In the genomic region with DNA sequence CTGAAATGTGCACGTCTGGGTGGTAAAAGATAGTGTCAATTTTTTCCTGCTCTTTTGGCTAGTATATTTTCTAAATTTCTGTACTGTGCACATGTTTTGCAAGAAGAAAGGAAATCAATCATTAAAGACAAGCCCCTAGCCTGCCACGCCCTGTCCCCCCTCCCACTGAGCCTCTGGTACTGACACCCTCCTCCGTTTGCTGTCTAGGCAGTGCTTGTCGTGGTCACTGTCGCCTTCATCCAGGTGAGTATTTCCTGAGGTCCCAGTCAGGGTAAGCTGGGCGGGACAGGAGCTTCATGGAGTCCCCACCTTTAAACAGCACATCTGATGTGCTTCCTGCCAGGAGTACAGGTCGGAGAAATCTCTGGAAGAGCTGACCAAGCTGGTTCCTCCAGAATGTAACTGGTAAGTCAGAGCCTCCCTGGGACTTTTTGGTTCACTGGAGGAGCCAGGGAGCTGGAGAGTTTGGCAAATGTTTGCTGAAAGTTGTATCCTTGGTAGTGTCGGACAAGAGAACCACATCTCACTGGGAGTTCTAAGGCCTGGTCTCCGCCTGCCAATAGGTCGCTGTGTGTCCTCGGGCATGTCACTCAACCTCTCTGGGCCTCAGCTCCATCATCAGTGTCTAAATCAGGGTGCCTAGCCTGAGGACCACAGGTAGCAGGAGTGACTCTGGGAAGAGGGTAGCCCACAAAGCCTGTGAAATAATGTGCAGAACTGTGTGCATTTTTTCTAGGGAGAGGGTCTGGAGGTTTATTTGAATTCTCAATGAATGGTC, we compare ENCODE assay signal across 33 cellular contexts. TPM values are rescaled to one million over a fixed set of nuclear protein-coding genes. Genes with fewer than 3 reads are reported as not detected.
"Had no signal": no experiment of that assay in that cellular context is flagged by ENCODE, and none has a peak within 500 bp of the region (broad histone marks: within the 10 kb centered on the region; RNA-seq: fewer than 3 reads in every experiment).

No MANE protein-coding gene starts in this region.

- H3K36me3 ChIP-seq: ascending aorta, gastrocnemius medialis, sigmoid colon, stomach, thyroid gland had no signal

- H3K4me3 ChIP-seq: ascending aorta, gastrocnemius medialis, left lung, lower lobe of right lung, sigmoid colon, stomach, thyroid gland had no signal

- H3K27me3 ChIP-seq: ascending aorta, thyroid gland had no signal

- H3K4me1 Mint-ChIP-seq: activated CD8-positive, alpha-beta memory T cell treated with anti-CD3 and anti-CD28 coated beads, Interleukin-2, amount 10 ng/mL, durations not matched to agents 7 days and 5 days; natural killer cell; stimulated activated naive B cell treated with anti-CD40 and anti-IgM and Interleukin-4, amounts not matched to agents 10 μg/mL and 1 μg/mL and 100 μg/mL, for 72 hours; WTC11 had no signal

- H3K36me3 Mint-ChIP-seq: activated CD8-positive, alpha-beta memory T cell treated with anti-CD3 and anti-CD28 coated beads, Interleukin-2, amount 10 ng/mL, durations not matched to agents 7 days and 5 days; activated naive CD8-positive, alpha-beta T cell; brain; natural killer cell; stimulated activated naive B cell treated with anti-CD40 and anti-IgM and Interleukin-4, amounts not matched to agents 10 μg/mL and 1 μg/mL and 100 μg/mL, for 72 hours; WTC11 had no signal

- H3K4me3 Mint-ChIP-seq: activated CD4-positive, alpha-beta T cell treated with anti-CD3 and anti-CD28 coated beads, Interleukin-2, amount 10 ng/mL, durations not matched to agents 7 days and 5 days; activated CD8-positive, alpha-beta memory T cell treated with anti-CD3 and anti-CD28 coated beads, Interleukin-2, amount 10 ng/mL, durations not matched to agents 7 days and 5 days; activated CD8-positive, alpha-beta T cell treated with anti-CD3 and anti-CD28 coated beads for 36 hours; activated naive CD8-positive, alpha-beta T cell; brain; dendritic cell treated with granulocyte-macrophage colony-stimulating factor and Interleukin-4, amounts not matched to agents 40 ng/mL and 50 ng/mL, for 4 days; natural killer cell; stimulated activated naive B cell treated with anti-CD40 and anti-IgM and Interleukin-4, amounts not matched to agents 10 μg/mL and 1 μg/mL and 100 μg/mL, for 72 hours; T-helper 17 cell; WTC11 had no signal

- H3K4me1 ChIP-seq: ascending aorta, gastrocnemius medialis, left lung, lower lobe of right lung, sigmoid colon, stomach, thyroid gland had no signal

- ATAC-seq: activated CD8-positive, alpha-beta memory T cell treated with anti-CD3 and anti-CD28 coated beads, Interleukin-2, amount 10 ng/mL, durations not matched to agents 7 days and 5 days; activated CD8-positive, alpha-beta T cell treated with anti-CD3 and anti-CD28 coated beads for 36 hours; gastrocnemius medialis; left lung; lower lobe of right lung; natural killer cell; stimulated activated naive B cell treated with anti-CD40 and anti-IgM and Interleukin-4, amounts not matched to agents 10 μg/mL and 1 μg/mL and 100 μg/mL, for 72 hours; T-helper 17 cell; WTC11 had no signal

- FAIRE-seq: endometrium, islet of Langerhans, small intestine had no signal

- H3K27ac ChIP-seq: ascending aorta, gastrocnemius medialis, left lung, lower lobe of right lung, sigmoid colon, stomach, thyroid gland had no signal

- DNase-seq: activated CD4-positive, alpha-beta T cell treated with anti-CD3 and anti-CD28 coated beads for 1 hour; activated CD4-positive, alpha-beta T cell treated with anti-CD3 and anti-CD28 coated beads, Interleukin-2, amount 10 ng/mL, durations not matched to agents 7 days and 5 days; activated CD8-positive, alpha-beta memory T cell treated with anti-CD3 and anti-CD28 coated beads, Interleukin-2, amount 10 ng/mL, durations not matched to agents 7 days and 5 days; activated CD8-positive, alpha-beta T cell treated with anti-CD3 and anti-CD28 coated beads for 36 hours; activated T-cell treated with anti-CD3 and anti-CD28 coated beads, Interleukin-2, amount 50 U/mL, for 48 hours; central memory CD4-positive, alpha-beta T cell; effector CD4-positive, alpha-beta T cell; gastrocnemius medialis; glutamatergic neuron; left lung; lower lobe of right lung; mesenchymal stem cell; natural killer cell; retina; sigmoid colon; small intestine; stimulated activated CD4-positive, alpha-beta T cell treated with anti-CD3 and anti-CD28 coated beads, Interleukin-2, amount 100 ng/mL, for 24 hours; stimulated activated naive B cell treated with anti-CD40 and anti-IgM and Interleukin-4, amounts not matched to agents 10 μg/mL and 1 μg/mL and 100 μg/mL, for 72 hours; stomach; T-helper 17 cell; T1000; thyroid gland had no signal

- H3K27ac Mint-ChIP-seq: activated CD4-positive, alpha-beta T cell treated with anti-CD3 and anti-CD28 coated beads, Interleukin-2, amount 10 ng/mL, durations not matched to agents 7 days and 5 days; activated CD8-positive, alpha-beta memory T cell treated with anti-CD3 and anti-CD28 coated beads, Interleukin-2, amount 10 ng/mL, durations not matched to agents 7 days and 5 days; activated CD8-positive, alpha-beta T cell treated with anti-CD3 and anti-CD28 coated beads for 36 hours; activated naive CD8-positive, alpha-beta T cell; activated T-helper 2 cell treated with anti-CD3 and anti-CD28 coated beads, Interferon-gamma antibody, Interleukin-2, Interleukin-4, amounts not matched to agents 10 μg/mL and 5 μg/mL and 100 μg/mL, durations not matched to agents 14 hours and 24 hours and 36 hours; brain; dendritic cell treated with granulocyte-macrophage colony-stimulating factor and Interleukin-4, amounts not matched to agents 40 ng/mL and 50 ng/mL, for 4 days; natural killer cell; progenitor cell of endocrine pancreas; stimulated activated naive B cell treated with anti-CD40 and anti-IgM and Interleukin-4, amounts not matched to agents 10 μg/mL and 1 μg/mL and 100 μg/mL, for 72 hours; T-helper 17 cell; WTC11 had no signal

- H3K9me3 ChIP-seq: ascending aorta, gastrocnemius medialis, left lung, lower lobe of right lung, sigmoid colon, stomach, thyroid gland had no signal

- H3K9me3 Mint-ChIP-seq: activated CD4-positive, alpha-beta T cell treated with anti-CD3 and anti-CD28 coated beads, Interleukin-2, amount 10 ng/mL, durations not matched to agents 7 days and 5 days; activated CD8-positive, alpha-beta T cell treated with anti-CD3 and anti-CD28 coated beads for 36 hours; activated T-helper 2 cell treated with anti-CD3 and anti-CD28 coated beads, Interferon-gamma antibody, Interleukin-2, Interleukin-4, amounts not matched to agents 10 μg/mL and 5 μg/mL and 100 μg/mL, durations not matched to agents 14 hours and 24 hours and 36 hours; dendritic cell treated with granulocyte-macrophage colony-stimulating factor and Interleukin-4, amounts not matched to agents 40 ng/mL and 50 ng/mL, for 4 days; natural killer cell; stimulated activated naive B cell treated with anti-CD40 and anti-IgM and Interleukin-4, amounts not matched to agents 10 μg/mL and 1 μg/mL and 100 μg/mL, for 72 hours; WTC11 had no signal

RNA-seq across cellular contexts. Expression of a gene that starts 42.2 kb away (rescaled TPM):
- total RNA-seq: activated CD4-positive, alpha-beta T cell treated with anti-CD3 and anti-CD28 coated beads, Interleukin-2, amount 10 ng/mL, durations not matched to agents 7 days and 5 days; activated CD8-positive, alpha-beta memory T cell treated with anti-CD3 and anti-CD28 coated beads, Interleukin-2, amount 10 ng/mL, durations not matched to agents 7 days and 5 days; activated CD8-positive, alpha-beta T cell treated with anti-CD3 and anti-CD28 coated beads for 36 hours; activated T-helper 2 cell treated with anti-CD3 and anti-CD28 coated beads, Interferon-gamma antibody, Interleukin-2, Interleukin-4, amounts not matched to agents 10 μg/mL and 5 μg/mL and 100 μg/mL, durations not matched to agents 14 hours and 24 hours and 36 hours; ascending aorta; mononuclear cell; natural killer cell; osteocyte; T-helper 17 cell had no signal
